15 cellular contexts compared by ENCODE assay signal in genomic region chr10:74433595-74433956, GRCh38.
DNase-seq lines count a peak whose midpoint lies in the region; ATAC-seq, FAIRE-seq and TF ChIP-seq lines count a peak whose summit lies in the region.
"Had no signal": no experiment of that assay in that cellular context is flagged by ENCODE, and none has a peak within 500 bp of the region (broad histone marks: within the 10 kb centered on the region; RNA-seq: fewer than 3 reads in every experiment).

No MANE protein-coding gene starts in this region.

- TF ChIP-seq POLR2A in H54 (IDR thresholded peaks at IDR 0.05; ENCODE audit: low read depth, low read length) = no peak

- H3K9me3 Mint-ChIP-seq in WTC11 (no peaks in the 10 kb centered on the region), MCF 10A (ENCODE audit: unreplicated experiment) (no peaks in the 10 kb centered on the region)
- H3K9me3 Mint-ChIP-seq: GM23338 had no signal

- no peaks in the 10 kb centered on the region for H3K36me3 ChIP-seq in neural cell (ENCODE audit: insufficient read depth, low read length)

- FAIRE-seq in A204.1 (lab: Jason Lieb, UNC) (peak; percentile 21), H54 (lab: Jason Lieb, UNC) (peak; percentile 69)

- H3K4me3 Mint-ChIP-seq in WTC11 = no peak overlapping the region
- H3K4me3 Mint-ChIP-seq in MCF 10A (ENCODE audit: unreplicated experiment) = no peak overlapping the region
- H3K4me3 Mint-ChIP-seq: B cell, GM23338 had no signal

- no peaks in the 10 kb centered on the region for H3K9me2 ChIP-seq in neural cell (ENCODE audit: insufficient read depth, low read length)

- TF ChIP-seq RAD21 in neural cell (conservative IDR thresholded peaks at IDR 0.05) = no peak

- H3K27ac ChIP-seq in neural cell (ENCODE audit: low read length) = peak overlapping the region; percentile 69

- no peak overlapping the region for H3K9ac ChIP-seq in neural cell (ENCODE audit: low read length)

- H3K27me3 ChIP-seq in neural cell (ENCODE audit: insufficient read depth, low read depth, low read length) = no peaks in the 10 kb centered on the region

- TF ChIP-seq CTCF in WTC11 (IDR thresholded peaks at IDR 0.05) (no peak), neural cell (IDR thresholded peaks at IDR 0.05; ENCODE audit: poor library complexity, severe bottlenecking) (no peak), MCF 10A (IDR thresholded peaks at IDR 0.05; ENCODE audit: unreplicated experiment) (no peak)

- POLR2A ChIA-PET in WTC11 (lab: Charles Lee) (no interaction called here), MCF 10A (lab: Yijun Ruan, JAX) (interaction anchor here (0.7 kb wide), 1 partner anchor 151 kb away, joined by 4 read pairs; no protein-coding TSS in a partner anchor)

- no peaks in the 10 kb centered on the region for H4K20me1 ChIP-seq in neural cell (ENCODE audit: insufficient read depth)

- TF ChIP-seq EP300 in neural cell (conservative IDR thresholded peaks at IDR 0.05; ENCODE audit: poor library complexity, severe bottlenecking) = no peak

- H3F3A ChIP-seq in neural cell (ENCODE audit: insufficient read depth, low read length, poor library complexity, severe bottlenecking) = peaks cover 9% of the 10 kb centered on the region

- H3K79me2 ChIP-seq in neural cell (replicated peaks; ENCODE audit: insufficient read depth, low read length) = no peaks in the 10 kb centered on the region

- H3K4me2 ChIP-seq in neural cell (ENCODE audit: low read length) = peak overlapping the region; percentile 31
- H3K4me2 ChIP-seq: GM23338 had no signal

- DNase-seq in H54 (ENCODE audit: insufficient read length, low spot score) (no peak), WTC11 (ENCODE audit: low spot score) (no peak), MCF 10A (ENCODE audit: unreplicated experiment) (no peak), GM19238 (ENCODE audit: insufficient read length, low spot score) (no peak)
- DNase-seq: COR-L47, DND-41, KG1, NCI-H2029, NCI-H526 had no signal

- H3K4me1 Mint-ChIP-seq in WTC11 (peaks cover 32% of the 10 kb centered on the region), MCF 10A (ENCODE audit: insufficient read depth, unreplicated experiment) (peaks cover 17% of the 10 kb centered on the region)
- H3K4me1 Mint-ChIP-seq: B cell had no signal

- H3K9me3 ChIP-seq in neural cell (ENCODE audit: low read length) = no peaks in the 10 kb centered on the region

- no peak for ATAC-seq in WTC11
- ATAC-seq in activated CD4-positive, CD25-positive, alpha-beta regulatory T cell treated with anti-CD3 and anti-CD28 coated beads, Interleukin-2, amount 50 U/mL, for 24 hours = no peak
- no peak for ATAC-seq in GM18502 (IDR thresholded peaks at IDR 0.05; ENCODE audit: poor library complexity, unreplicated experiment)
- ATAC-seq: GM23338 had no signal

- H3K4me3 ChIP-seq in neural cell (ENCODE audit: low read length) = peak overlapping the region; percentile 42
- H3K4me3 ChIP-seq: GM23338 had no signal

- BruUV-seq in MCF 10A (replicated peaks; lab: Mats Ljungman, UMichigan) = no TSS peak

- no peak overlapping the region for H2AFZ ChIP-seq in neural cell (ENCODE audit: low read depth, low read length)
- H2AFZ ChIP-seq: GM23338 had no signal

- intact Hi-C loops in MCF 10A (cut with micrococcal nuclease) = no loop called here

- H3K27me3 Mint-ChIP-seq in WTC11 (ENCODE audit: low read depth) (no peaks in the 10 kb centered on the region), MCF 10A (ENCODE audit: insufficient read depth, unreplicated experiment) (no peaks in the 10 kb centered on the region)
- H3K27me3 Mint-ChIP-seq: B cell had no signal

- H3K27ac Mint-ChIP-seq in WTC11 = peak overlapping the region; percentile 2; the same call in 1 of the 2 replicates
- H3K27ac Mint-ChIP-seq in MCF 10A (ENCODE audit: low read depth, unreplicated experiment) = no peak overlapping the region
- H3K27ac Mint-ChIP-seq: B cell had no signal

- CTCF ChIA-PET in WTC11 (lab: Charles Lee) (interaction anchor here (0.9 kb wide), 1 partner anchor 14 kb away, joined by 4 read pairs; no protein-coding TSS in a partner anchor), MCF 10A (lab: Yijun Ruan, JAX) (no interaction called here)

- no peaks in the 10 kb centered on the region for H3K36me3 Mint-ChIP-seq in WTC11
- peaks cover 20% of the 10 kb centered on the region for H3K36me3 Mint-ChIP-seq in MCF 10A (ENCODE audit: insufficient read depth, unreplicated experiment)

TF ChIP-seq in WTC11, 78 proteins besides CTCF, POLR2A, EP300 and RAD21:
- TF ChIP-seq, protein P1, sequence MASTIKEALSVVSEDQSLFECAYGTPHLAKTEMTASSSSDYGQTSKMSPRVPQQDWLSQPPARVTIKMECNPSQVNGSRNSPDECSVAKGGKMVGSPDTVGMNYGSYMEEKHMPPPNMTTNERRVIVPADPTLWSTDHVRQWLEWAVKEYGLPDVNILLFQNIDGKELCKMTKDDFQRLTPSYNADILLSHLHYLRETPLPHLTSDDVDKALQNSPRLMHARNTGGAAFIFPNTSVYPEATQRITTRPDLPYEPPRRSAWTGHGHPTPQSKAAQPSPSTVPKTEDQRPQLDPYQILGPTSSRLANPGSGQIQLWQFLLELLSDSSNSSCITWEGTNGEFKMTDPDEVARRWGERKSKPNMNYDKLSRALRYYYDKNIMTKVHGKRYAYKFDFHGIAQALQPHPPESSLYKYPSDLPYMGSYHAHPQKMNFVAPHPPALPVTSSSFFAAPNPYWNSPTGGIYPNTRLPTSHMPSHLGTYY (CRISPR knock-in tag; IDR thresholded peaks at IDR 0.05) = no peak
- TF ChIP-seq ESRRA (CRISPR knock-in tag; IDR thresholded peaks at IDR 0.05; ENCODE audit: borderline replicate concordance) = no peak
- TF ChIP-seq, protein P2, sequence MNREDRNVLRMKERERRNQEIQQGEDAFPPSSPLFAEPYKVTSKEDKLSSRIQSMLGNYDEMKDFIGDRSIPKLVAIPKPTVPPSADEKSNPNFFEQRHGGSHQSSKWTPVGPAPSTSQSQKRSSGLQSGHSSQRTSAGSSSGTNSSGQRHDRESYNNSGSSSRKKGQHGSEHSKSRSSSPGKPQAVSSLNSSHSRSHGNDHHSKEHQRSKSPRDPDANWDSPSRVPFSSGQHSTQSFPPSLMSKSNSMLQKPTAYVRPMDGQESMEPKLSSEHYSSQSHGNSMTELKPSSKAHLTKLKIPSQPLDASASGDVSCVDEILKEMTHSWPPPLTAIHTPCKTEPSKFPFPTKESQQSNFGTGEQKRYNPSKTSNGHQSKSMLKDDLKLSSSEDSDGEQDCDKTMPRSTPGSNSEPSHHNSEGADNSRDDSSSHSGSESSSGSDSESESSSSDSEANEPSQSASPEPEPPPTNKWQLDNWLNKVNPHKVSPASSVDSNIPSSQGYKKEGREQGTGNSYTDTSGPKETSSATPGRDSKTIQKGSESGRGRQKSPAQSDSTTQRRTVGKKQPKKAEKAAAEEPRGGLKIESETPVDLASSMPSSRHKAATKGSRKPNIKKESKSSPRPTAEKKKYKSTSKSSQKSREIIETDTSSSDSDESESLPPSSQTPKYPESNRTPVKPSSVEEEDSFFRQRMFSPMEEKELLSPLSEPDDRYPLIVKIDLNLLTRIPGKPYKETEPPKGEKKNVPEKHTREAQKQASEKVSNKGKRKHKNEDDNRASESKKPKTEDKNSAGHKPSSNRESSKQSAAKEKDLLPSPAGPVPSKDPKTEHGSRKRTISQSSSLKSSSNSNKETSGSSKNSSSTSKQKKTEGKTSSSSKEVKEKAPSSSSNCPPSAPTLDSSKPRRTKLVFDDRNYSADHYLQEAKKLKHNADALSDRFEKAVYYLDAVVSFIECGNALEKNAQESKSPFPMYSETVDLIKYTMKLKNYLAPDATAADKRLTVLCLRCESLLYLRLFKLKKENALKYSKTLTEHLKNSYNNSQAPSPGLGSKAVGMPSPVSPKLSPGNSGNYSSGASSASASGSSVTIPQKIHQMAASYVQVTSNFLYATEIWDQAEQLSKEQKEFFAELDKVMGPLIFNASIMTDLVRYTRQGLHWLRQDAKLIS (CRISPR knock-in tag; IDR thresholded peaks at IDR 0.05; ENCODE audit: borderline replicate concordance) = no peak

TF ChIP-seq in neural cell, 6 proteins besides CTCF, POLR2A, EP300 and RAD21:
- no peak for TF ChIP-seq SMC3 (conservative IDR thresholded peaks at IDR 0.05; ENCODE audit: poor library complexity)
- TF ChIP-seq POLR2AphosphoS5 (IDR thresholded peaks at IDR 0.05) = no peak
- TF ChIP-seq, protein P3, sequence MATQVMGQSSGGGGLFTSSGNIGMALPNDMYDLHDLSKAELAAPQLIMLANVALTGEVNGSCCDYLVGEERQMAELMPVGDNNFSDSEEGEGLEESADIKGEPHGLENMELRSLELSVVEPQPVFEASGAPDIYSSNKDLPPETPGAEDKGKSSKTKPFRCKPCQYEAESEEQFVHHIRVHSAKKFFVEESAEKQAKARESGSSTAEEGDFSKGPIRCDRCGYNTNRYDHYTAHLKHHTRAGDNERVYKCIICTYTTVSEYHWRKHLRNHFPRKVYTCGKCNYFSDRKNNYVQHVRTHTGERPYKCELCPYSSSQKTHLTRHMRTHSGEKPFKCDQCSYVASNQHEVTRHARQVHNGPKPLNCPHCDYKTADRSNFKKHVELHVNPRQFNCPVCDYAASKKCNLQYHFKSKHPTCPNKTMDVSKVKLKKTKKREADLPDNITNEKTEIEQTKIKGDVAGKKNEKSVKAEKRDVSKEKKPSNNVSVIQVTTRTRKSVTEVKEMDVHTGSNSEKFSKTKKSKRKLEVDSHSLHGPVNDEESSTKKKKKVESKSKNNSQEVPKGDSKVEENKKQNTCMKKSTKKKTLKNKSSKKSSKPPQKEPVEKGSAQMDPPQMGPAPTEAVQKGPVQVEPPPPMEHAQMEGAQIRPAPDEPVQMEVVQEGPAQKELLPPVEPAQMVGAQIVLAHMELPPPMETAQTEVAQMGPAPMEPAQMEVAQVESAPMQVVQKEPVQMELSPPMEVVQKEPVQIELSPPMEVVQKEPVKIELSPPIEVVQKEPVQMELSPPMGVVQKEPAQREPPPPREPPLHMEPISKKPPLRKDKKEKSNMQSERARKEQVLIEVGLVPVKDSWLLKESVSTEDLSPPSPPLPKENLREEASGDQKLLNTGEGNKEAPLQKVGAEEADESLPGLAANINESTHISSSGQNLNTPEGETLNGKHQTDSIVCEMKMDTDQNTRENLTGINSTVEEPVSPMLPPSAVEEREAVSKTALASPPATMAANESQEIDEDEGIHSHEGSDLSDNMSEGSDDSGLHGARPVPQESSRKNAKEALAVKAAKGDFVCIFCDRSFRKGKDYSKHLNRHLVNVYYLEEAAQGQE (IDR thresholded peaks at IDR 0.05; ENCODE audit: borderline replicate concordance) = no peak
- TF ChIP-seq MXI1 (conservative IDR thresholded peaks at IDR 0.05; ENCODE audit: poor library complexity, severe bottlenecking) = no peak
- no peak for TF ChIP-seq EZH2 (IDR thresholded peaks at IDR 0.05; ENCODE audit: borderline replicate concordance, insufficient read depth, low read length, poor library complexity, severe bottlenecking)
- no peak for TF ChIP-seq TAF1 (IDR thresholded peaks at IDR 0.05; ENCODE audit: low read depth)
